In the genomic region with DNA sequence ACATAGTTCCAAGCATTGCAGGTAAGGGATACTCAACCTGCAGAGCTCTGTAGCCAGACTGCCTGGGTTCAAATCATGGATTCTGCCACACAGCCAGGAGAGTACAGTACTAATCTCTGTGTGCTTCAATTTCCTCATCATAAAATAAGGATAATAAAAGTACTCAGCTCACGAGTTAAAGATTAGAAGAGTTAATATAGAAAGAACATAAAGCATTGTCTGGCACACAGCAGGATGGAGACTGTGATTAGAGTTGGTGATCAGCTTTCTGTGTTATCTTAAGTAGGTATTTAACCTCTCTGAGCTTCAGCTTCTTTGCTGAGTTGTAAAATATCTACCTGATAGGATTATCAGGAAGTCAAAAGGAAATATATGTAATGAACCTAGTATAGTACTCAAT, we compare ENCODE assay signal across 30 cellular contexts.
"Had no signal": no experiment of that assay in that cellular context is flagged by ENCODE, and none has a peak within 500 bp of the region (broad histone marks: within the 10 kb centered on the region; RNA-seq: fewer than 3 reads in every experiment).

No MANE protein-coding gene starts in this region.

- H3K27me3 ChIP-seq: brain microvascular endothelial cell, esophagus muscularis mucosa, foreskin keratinocyte, gastrocnemius medialis, heart left ventricle had no signal

- H3K4me1 ChIP-seq: foreskin keratinocyte had no signal

- H3K27ac Mint-ChIP-seq: activated B cell treated with CpG ODN at 0.5 μM for 24 hours; activated CD8-positive, alpha-beta T cell treated with anti-CD3 and anti-CD28 coated beads for 36 hours; activated naive CD4-positive, alpha-beta T cell treated with anti-CD3 and anti-CD28 coated beads, Interleukin-2, amount 10 ng/mL, durations not matched to agents 7 days and 5 days; activated naive CD4-positive, alpha-beta T cell treated with anti-CD3 and anti-CD28 coated beads, Interleukin-2, amount 50 U/mL, for 72 hours; activated naive CD8-positive, alpha-beta T cell treated with anti-CD3 and anti-CD28 coated beads, Interleukin-2, amount 10 ng/mL, durations not matched to agents 7 days and 5 days; T-cell; T-helper 1 cell treated with Interleukin-12 subunit alpha and Interleukin-12 subunit beta and Interleukin-4 antibody, amounts not matched to agents 30 μg/mL and 1 μg/mL, for 36 hours; T-helper 2 cell treated with Interferon-gamma antibody and Interleukin-4, amounts not matched to agents 5 μg/mL and 100 μg/mL, for 36 hours had no signal

- DNase-seq: activated B cell treated with CpG ODN at 0.5 μM for 24 hours; activated CD4-positive, alpha-beta T cell treated with anti-CD3 and anti-CD28 coated beads for 48 hours; activated CD4-positive, alpha-beta T cell treated with anti-CD3 and anti-CD28 coated beads, Interleukin-2, amount 50 U/mL, for 1 hour; activated CD4-positive, alpha-beta T cell treated with anti-CD3 and anti-CD28 coated beads, Interleukin-2, amount 50 U/mL, for 48 hours; activated CD8-positive, alpha-beta memory T cell treated with anti-CD3 and anti-CD28 coated beads for 24 hours; activated CD8-positive, alpha-beta T cell treated with anti-CD3 and anti-CD28 coated beads for 36 hours; activated gamma-delta T cell; activated naive CD4-positive, alpha-beta T cell; activated naive CD4-positive, alpha-beta T cell treated with anti-CD3 and anti-CD28 coated beads, Interleukin-2, amount 10 ng/mL, durations not matched to agents 7 days and 5 days; activated naive CD8-positive, alpha-beta T cell treated with anti-CD3 and anti-CD28 coated beads, Interleukin-2, amount 10 ng/mL, durations not matched to agents 7 days and 5 days; activated T-cell treated with anti-CD3 and anti-CD28 coated beads, Interleukin-2, amount 50 U/mL, for 48 hours; brain microvascular endothelial cell; effector CD8-positive, alpha-beta T cell; erythroblast; foreskin keratinocyte; gastrocnemius medialis; glutamatergic neuron; heart left ventricle; SW 1271; T-cell; T1000; WERI-Rb-1 had no signal

- H3K9me3 Mint-ChIP-seq: activated B cell treated with CpG ODN at 0.5 μM for 24 hours; activated CD8-positive, alpha-beta T cell treated with anti-CD3 and anti-CD28 coated beads for 36 hours; activated naive CD4-positive, alpha-beta T cell treated with anti-CD3 and anti-CD28 coated beads, Interleukin-2, amount 10 ng/mL, durations not matched to agents 7 days and 5 days; T-helper 1 cell treated with Interleukin-12 subunit alpha and Interleukin-12 subunit beta and Interleukin-4 antibody, amounts not matched to agents 30 μg/mL and 1 μg/mL, for 36 hours; T-helper 2 cell treated with Interferon-gamma antibody and Interleukin-4, amounts not matched to agents 5 μg/mL and 100 μg/mL, for 36 hours had no signal

- H3K27me3 Mint-ChIP-seq: activated B cell treated with CpG ODN at 0.5 μM for 24 hours; activated CD8-positive, alpha-beta T cell treated with anti-CD3 and anti-CD28 coated beads for 36 hours; activated naive CD4-positive, alpha-beta T cell treated with anti-CD3 and anti-CD28 coated beads, Interleukin-2, amount 10 ng/mL, durations not matched to agents 7 days and 5 days; activated naive CD8-positive, alpha-beta T cell treated with anti-CD3 and anti-CD28 coated beads, Interleukin-2, amount 10 ng/mL, durations not matched to agents 7 days and 5 days; T-cell had no signal

- H3K27ac ChIP-seq: brain microvascular endothelial cell, esophagus muscularis mucosa, foreskin keratinocyte, gastrocnemius medialis, heart left ventricle, WERI-Rb-1 had no signal

- H3K36me3 ChIP-seq: brain microvascular endothelial cell, gastrocnemius medialis, WERI-Rb-1 had no signal

- H3K4me3 Mint-ChIP-seq: activated B cell treated with CpG ODN at 0.5 μM for 24 hours; activated CD8-positive, alpha-beta T cell treated with anti-CD3 and anti-CD28 coated beads for 36 hours; activated naive CD4-positive, alpha-beta T cell treated with anti-CD3 and anti-CD28 coated beads, Interleukin-2, amount 10 ng/mL, durations not matched to agents 7 days and 5 days; activated naive CD8-positive, alpha-beta T cell treated with anti-CD3 and anti-CD28 coated beads, Interleukin-2, amount 10 ng/mL, durations not matched to agents 7 days and 5 days; T-cell; T-helper 1 cell treated with Interleukin-12 subunit alpha and Interleukin-12 subunit beta and Interleukin-4 antibody, amounts not matched to agents 30 μg/mL and 1 μg/mL, for 36 hours; T-helper 2 cell treated with Interferon-gamma antibody and Interleukin-4, amounts not matched to agents 5 μg/mL and 100 μg/mL, for 36 hours had no signal

- FAIRE-seq: astrocyte, bronchial epithelial cell, colon had no signal

- H3K4me3 ChIP-seq: esophagus muscularis mucosa, gastrocnemius medialis, heart left ventricle had no signal

- ATAC-seq: activated CD4-positive, CD25-positive, alpha-beta regulatory T cell treated with anti-CD3 and anti-CD28 coated beads, Interleukin-2, amount 50 U/mL, for 24 hours; activated CD8-positive, alpha-beta T cell treated with anti-CD3 and anti-CD28 coated beads for 36 hours; activated naive CD4-positive, alpha-beta T cell treated with anti-CD3 and anti-CD28 coated beads, Interleukin-2, amount 50 U/mL, for 72 hours; foreskin keratinocyte; gastrocnemius medialis; heart left ventricle; T-cell had no signal

- H3K9me3 ChIP-seq: esophagus muscularis mucosa, gastrocnemius medialis, heart left ventricle had no signal
